15 cellular contexts compared by ENCODE assay signal in the genomic region with DNA sequence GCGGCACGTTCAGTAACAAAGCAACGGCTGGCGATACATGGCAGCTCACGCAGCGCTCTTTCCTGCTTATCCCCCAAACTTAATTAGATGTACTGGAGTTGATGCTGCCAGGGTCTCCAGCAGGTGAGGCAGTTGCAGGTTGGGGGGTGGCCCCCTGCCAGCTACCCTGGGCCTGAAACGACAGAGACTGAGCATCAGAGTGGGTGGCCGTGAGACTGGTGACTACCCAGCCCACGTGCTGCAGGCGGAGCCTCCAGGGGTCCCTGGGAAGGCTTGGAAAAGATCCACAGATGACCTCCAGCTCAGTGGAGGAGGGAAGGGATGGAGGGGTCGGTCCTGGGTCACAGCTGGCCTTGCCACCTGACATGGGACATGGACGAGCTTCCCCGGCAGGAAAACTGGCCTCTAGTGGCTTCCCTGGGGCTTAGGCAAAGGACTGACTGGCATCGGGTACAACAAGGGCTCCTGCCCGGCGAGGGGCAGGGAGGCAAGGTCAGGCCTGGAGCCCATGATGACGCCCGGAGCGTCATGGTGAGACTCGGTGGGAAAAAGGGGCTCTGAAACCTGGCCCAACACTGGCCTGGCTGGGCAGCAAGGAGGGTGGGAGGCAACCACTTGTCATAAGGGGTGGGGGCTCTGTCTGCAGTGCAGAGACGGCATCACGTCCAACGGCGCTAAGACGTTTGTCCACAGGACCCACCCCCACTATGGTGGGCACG. TPM values are rescaled to one million over a fixed set of nuclear protein-coding genes. Genes with fewer than 3 reads are reported as not detected.
DNase-seq lines count a peak whose midpoint lies in the region; ATAC-seq and TF ChIP-seq lines count a peak whose summit lies in the region.
"Had no signal": no experiment of that assay in that cellular context is flagged by ENCODE, and none has a peak within 500 bp of the region (broad histone marks: within the 10 kb centered on the region; RNA-seq: fewer than 3 reads in every experiment).

No MANE protein-coding gene starts in this region.

- no peak overlapping the region for H3K4me3 ChIP-seq in left ventricle myocardium inferior
- no peak overlapping the region for H3K4me3 ChIP-seq in naive thymus-derived CD4-positive, alpha-beta T cell (ENCODE audit: low read length)

- intact Hi-C loops in Right ventricle myocardium inferior (cut with DNase I) (no loop called here), left ventricle myocardium inferior (cut with micrococcal nuclease) (no loop called here)
- intact Hi-C loops in naive thymus-derived CD4-positive, alpha-beta T cell (cut with micrococcal nuclease), result loop anchor here in 1 of 2 donors (2.0 kb wide), 2 partner anchors 29 to 37 kb away; no protein-coding TSS in a partner anchor

- H3K9me3 ChIP-seq in left ventricle myocardium inferior (replicated peaks), result no peaks in the 10 kb centered on the region
- H3K9me3 ChIP-seq in naive thymus-derived CD4-positive, alpha-beta T cell (ENCODE audit: control insufficient read depth in 2 of 3, low read length in 3 of 3), result no peaks in the 10 kb centered on the region

- ATAC-seq in Right ventricle myocardium inferior, result peak; percentile 20
- ATAC-seq in activated T-helper 17 cell treated with anti-CD3 and anti-CD28 coated beads, Interleukin-2, amount 50 U/mL, for 72 hours (replicated peaks), result no peak
- ATAC-seq in naive thymus-derived CD4-positive, alpha-beta T cell, result no peak
- ATAC-seq in stimulated activated naive B cell treated with anti-CD40 and anti-IgM and Interleukin-4, amounts not matched to agents 10 μg/mL and 1 μg/mL and 100 μg/mL, for 72 hours (replicated peaks), result no peak
- ATAC-seq in activated CD8-positive, alpha-beta memory T cell treated with anti-CD3 and anti-CD28 coated beads, Interleukin-2, amount 10 ng/mL, durations not matched to agents 7 days and 5 days, result no peak

- no peaks in the 10 kb centered on the region for H3K27me3 ChIP-seq in left ventricle myocardium inferior (ENCODE audit: low read depth)
- no peaks in the 10 kb centered on the region for H3K27me3 ChIP-seq in naive thymus-derived CD4-positive, alpha-beta T cell (ENCODE audit: control insufficient read depth in 2 of 2, insufficient read depth in 2 of 2, low read length in 2 of 2)

- DNase-seq in Right ventricle myocardium inferior (ENCODE audit: missing footprints), result no peak
- DNase-seq in left ventricle myocardium inferior, result no peak
- DNase-seq in naive thymus-derived CD4-positive, alpha-beta T cell, result no peak
- DNase-seq in stimulated activated naive B cell treated with anti-CD40 and anti-IgM and Interleukin-4, amounts not matched to agents 10 μg/mL and 1 μg/mL and 100 μg/mL, for 72 hours, result no peak
- no peak for DNase-seq in activated CD8-positive, alpha-beta memory T cell treated with anti-CD3 and anti-CD28 coated beads, Interleukin-2, amount 10 ng/mL, durations not matched to agents 7 days and 5 days
- no peak for DNase-seq in HEK293T (ENCODE audit: extremely low spot score)
- DNase-seq: DND-41, NCI-H1417, NCI-H187, NCI-H2227 treated with DMSO at 0.1 percent for 48 hours, NCI-H510A treated with DMSO at 0.1 percent for 48 hours, NCI-H774, SHP77 treated with DMSO at 0.1 percent for 48 hours had no signal

- H3K9me3 Mint-ChIP-seq in activated T-helper 17 cell treated with anti-CD3 and anti-CD28 coated beads, Interleukin-2, amount 50 U/mL, for 72 hours, result no peaks in the 10 kb centered on the region
- no peaks in the 10 kb centered on the region for H3K9me3 Mint-ChIP-seq in naive thymus-derived CD4-positive, alpha-beta T cell
- no peaks in the 10 kb centered on the region for H3K9me3 Mint-ChIP-seq in stimulated activated naive B cell treated with anti-CD40 and anti-IgM and Interleukin-4, amounts not matched to agents 10 μg/mL and 1 μg/mL and 100 μg/mL, for 72 hours
- H3K9me3 Mint-ChIP-seq in activated CD8-positive, alpha-beta memory T cell treated with anti-CD3 and anti-CD28 coated beads, Interleukin-2, amount 10 ng/mL, durations not matched to agents 7 days and 5 days (ENCODE audit: low read depth), result no peaks in the 10 kb centered on the region
- H3K9me3 Mint-ChIP-seq: CD14-positive monocyte had no signal

- H3K36me3 Mint-ChIP-seq in activated T-helper 17 cell treated with anti-CD3 and anti-CD28 coated beads, Interleukin-2, amount 50 U/mL, for 72 hours (ENCODE audit: low read depth), result peaks cover 83% of the 10 kb centered on the region
- peaks cover 0 to 45% (median 10%) of the 10 kb centered on the region in 5 donors for H3K36me3 Mint-ChIP-seq in naive thymus-derived CD4-positive, alpha-beta T cell
- H3K36me3 Mint-ChIP-seq in stimulated activated naive B cell treated with anti-CD40 and anti-IgM and Interleukin-4, amounts not matched to agents 10 μg/mL and 1 μg/mL and 100 μg/mL, for 72 hours, result peaks cover 5 to 27% of the 10 kb centered on the region in 2 donors
- peaks cover 27% of the 10 kb centered on the region for H3K36me3 Mint-ChIP-seq in activated CD8-positive, alpha-beta memory T cell treated with anti-CD3 and anti-CD28 coated beads, Interleukin-2, amount 10 ng/mL, durations not matched to agents 7 days and 5 days
- H3K36me3 Mint-ChIP-seq: CD14-positive monocyte had no signal

- H3K27ac ChIP-seq in left ventricle myocardium inferior (replicated peaks), result no peak overlapping the region
- no peak overlapping the region for H3K27ac ChIP-seq in naive thymus-derived CD4-positive, alpha-beta T cell (ENCODE audit: low read depth, low read length)

- H3K4me3 Mint-ChIP-seq in activated T-helper 17 cell treated with anti-CD3 and anti-CD28 coated beads, Interleukin-2, amount 50 U/mL, for 72 hours, result no peak overlapping the region
- no peak overlapping the region for H3K4me3 Mint-ChIP-seq in naive thymus-derived CD4-positive, alpha-beta T cell
- H3K4me3 Mint-ChIP-seq in stimulated activated naive B cell treated with anti-CD40 and anti-IgM and Interleukin-4, amounts not matched to agents 10 μg/mL and 1 μg/mL and 100 μg/mL, for 72 hours, result no peak overlapping the region
- H3K4me3 Mint-ChIP-seq in activated CD8-positive, alpha-beta memory T cell treated with anti-CD3 and anti-CD28 coated beads, Interleukin-2, amount 10 ng/mL, durations not matched to agents 7 days and 5 days, result no peak overlapping the region
- H3K4me3 Mint-ChIP-seq: CD14-positive monocyte had no signal

- no peaks in the 10 kb centered on the region for H3K27me3 Mint-ChIP-seq in activated T-helper 17 cell treated with anti-CD3 and anti-CD28 coated beads, Interleukin-2, amount 50 U/mL, for 72 hours
- H3K27me3 Mint-ChIP-seq in naive thymus-derived CD4-positive, alpha-beta T cell, result no peaks in the 10 kb centered on the region
- no peaks in the 10 kb centered on the region for H3K27me3 Mint-ChIP-seq in stimulated activated naive B cell treated with anti-CD40 and anti-IgM and Interleukin-4, amounts not matched to agents 10 μg/mL and 1 μg/mL and 100 μg/mL, for 72 hours
- no peaks in the 10 kb centered on the region for H3K27me3 Mint-ChIP-seq in activated CD8-positive, alpha-beta memory T cell treated with anti-CD3 and anti-CD28 coated beads, Interleukin-2, amount 10 ng/mL, durations not matched to agents 7 days and 5 days

- peak overlapping the region; percentile 46 for H3K27ac Mint-ChIP-seq in activated T-helper 17 cell treated with anti-CD3 and anti-CD28 coated beads, Interleukin-2, amount 50 U/mL, for 72 hours
- peak overlapping the region in 7 of 9 donors; percentile 29 to 63 (median 48) for H3K27ac Mint-ChIP-seq in naive thymus-derived CD4-positive, alpha-beta T cell
- peak overlapping the region; percentile 82 for H3K27ac Mint-ChIP-seq in stimulated activated naive B cell treated with anti-CD40 and anti-IgM and Interleukin-4, amounts not matched to agents 10 μg/mL and 1 μg/mL and 100 μg/mL, for 72 hours
- no peak overlapping the region for H3K27ac Mint-ChIP-seq in activated CD8-positive, alpha-beta memory T cell treated with anti-CD3 and anti-CD28 coated beads, Interleukin-2, amount 10 ng/mL, durations not matched to agents 7 days and 5 days

- no peaks in the 10 kb centered on the region for H3K36me3 ChIP-seq in left ventricle myocardium inferior
- H3K36me3 ChIP-seq in naive thymus-derived CD4-positive, alpha-beta T cell (ENCODE audit: control insufficient read depth in 2 of 3, insufficient read depth in 3 of 3, low read length in 3 of 3), result peaks cover 0 to 19% (median 0%) of the 10 kb centered on the region in 3 experiments

- H3K4me1 ChIP-seq in left ventricle myocardium inferior, result no peaks in the 10 kb centered on the region
- H3K4me1 ChIP-seq in naive thymus-derived CD4-positive, alpha-beta T cell (ENCODE audit: control insufficient read depth in 2 of 2, insufficient read depth in 2 of 2, low read length in 2 of 2), result peaks cover 0 to 18% of the 10 kb centered on the region in 2 donors

- POLR2A ChIA-PET in naive thymus-derived CD4-positive, alpha-beta T cell (lab: Charles Lee), result interaction anchor here (0.5 to 0.9 kb wide), 4 partner anchors 21 to 158 kb away, joined by 3 to 5 read pairs (median 3); partner anchors contain the start of gene ZNF101
- POLR2A ChIA-PET in HEK293T (lab: Yijun Ruan, JAX), result no interaction called here

- CTCF ChIA-PET in naive thymus-derived CD4-positive, alpha-beta T cell (lab: Charles Lee), result interaction anchor here (1.8 kb wide), 1 partner anchor 82 kb away, joined by 8 read pairs; the partner anchor contains the start of gene GMIP
- CTCF ChIA-PET in activated CD8-positive, alpha-beta memory T cell treated with anti-CD3 and anti-CD28 coated beads, Interleukin-2, amount 10 ng/mL, durations not matched to agents 7 days and 5 days (lab: Charles Lee), result interaction anchor here (1.0 to 1.6 kb wide), 2 partner anchors 9 to 23 kb away, joined by 3 to 6 read pairs; no protein-coding TSS in a partner anchor
- CTCF ChIA-PET in HEK293T (lab: Yijun Ruan, JAX), result interaction anchor here (0.6 to 1.6 kb wide), 3 partner anchors 8 to 48 kb away, joined by 3 to 4 read pairs (median 4); no protein-coding TSS in a partner anchor

- H3K4me1 Mint-ChIP-seq in activated T-helper 17 cell treated with anti-CD3 and anti-CD28 coated beads, Interleukin-2, amount 50 U/mL, for 72 hours, result peaks cover 16% of the 10 kb centered on the region
- H3K4me1 Mint-ChIP-seq in naive thymus-derived CD4-positive, alpha-beta T cell, result peaks cover 20 to 40% (median 29%) of the 10 kb centered on the region in 7 donors
- peaks cover 0 to 6% of the 10 kb centered on the region in 2 donors for H3K4me1 Mint-ChIP-seq in stimulated activated naive B cell treated with anti-CD40 and anti-IgM and Interleukin-4, amounts not matched to agents 10 μg/mL and 1 μg/mL and 100 μg/mL, for 72 hours
- no peaks in the 10 kb centered on the region for H3K4me1 Mint-ChIP-seq in activated CD8-positive, alpha-beta memory T cell treated with anti-CD3 and anti-CD28 coated beads, Interleukin-2, amount 10 ng/mL, durations not matched to agents 7 days and 5 days

- TF ChIP-seq CTCF in left ventricle myocardium inferior (IDR thresholded peaks at IDR 0.05; ENCODE audit: borderline replicate concordance), result no peak

RNA-seq across cellular contexts. Expression of gene CILP2, which starts 24.0 kb away (rescaled TPM):
- total RNA-seq in Right ventricle myocardium inferior, result 0.30 TPM
- total RNA-seq in left ventricle myocardium inferior, result 0.08 TPM
- under 1 TPM; 0.26 to 0.97 TPM for total RNA-seq in activated T-helper 17 cell treated with anti-CD3 and anti-CD28 coated beads, Interleukin-2, amount 50 U/mL, for 72 hours
- total RNA-seq in naive thymus-derived CD4-positive, alpha-beta T cell, result under 1 TPM in 4 of 5 experiments, not detected in 1; 0.32 to 0.53 (median 0.49) TPM
- under 1 TPM; 0.27 to 0.69 TPM for polyA plus RNA-seq in naive thymus-derived CD4-positive, alpha-beta T cell
- total RNA-seq in activated CD8-positive, alpha-beta memory T cell treated with anti-CD3 and anti-CD28 coated beads, Interleukin-2, amount 10 ng/mL, durations not matched to agents 7 days and 5 days, result under 1 TPM; 0.12 to 0.15 TPM
- polyA plus RNA-seq: CD14-positive monocyte had no signal

RNA-seq across cellular contexts. Expression of gene YJEFN3, which starts 33.4 kb away (rescaled TPM):
- 6.5 TPM for total RNA-seq in Right ventricle myocardium inferior
- 7.8 TPM for total RNA-seq in left ventricle myocardium inferior
- total RNA-seq in activated T-helper 17 cell treated with anti-CD3 and anti-CD28 coated beads, Interleukin-2, amount 50 U/mL, for 72 hours, result 10 to 100 TPM in 1 of 2 donors, 1 to 10 TPM in 1; 6.7 to 10.3 TPM
- total RNA-seq in naive thymus-derived CD4-positive, alpha-beta T cell, result 10 to 100 TPM in 3 of 5 experiments, 1 to 10 TPM in 2; 3.3 to 18.2 (median 12.7) TPM
- polyA plus RNA-seq in naive thymus-derived CD4-positive, alpha-beta T cell, result under 1 TPM in 1 of 2 donors, not detected in 1; 0.68 TPM
- total RNA-seq in activated CD8-positive, alpha-beta memory T cell treated with anti-CD3 and anti-CD28 coated beads, Interleukin-2, amount 10 ng/mL, durations not matched to agents 7 days and 5 days, result 1 to 10 TPM; 7.4 to 9.9 TPM
- polyA plus RNA-seq: CD14-positive monocyte had no signal

RNA-seq across cellular contexts. Expression of gene NDUFA13, which starts 46.1 kb away (rescaled TPM):
- total RNA-seq in Right ventricle myocardium inferior (1,344 TPM), left ventricle myocardium inferior (1,029 TPM)
- 100 to 1,000 TPM; 276 to 397 TPM for total RNA-seq in activated T-helper 17 cell treated with anti-CD3 and anti-CD28 coated beads, Interleukin-2, amount 50 U/mL, for 72 hours
- 100 to 1,000 TPM; 172 to 362 (median 176) TPM for total RNA-seq in naive thymus-derived CD4-positive, alpha-beta T cell
- 100 to 1,000 TPM; 363 to 380 TPM for polyA plus RNA-seq in naive thymus-derived CD4-positive, alpha-beta T cell
- 100 to 1,000 TPM; 372 to 417 TPM for total RNA-seq in activated CD8-positive, alpha-beta memory T cell treated with anti-CD3 and anti-CD28 coated beads, Interleukin-2, amount 10 ng/mL, durations not matched to agents 7 days and 5 days

RNA-seq across cellular contexts. Expression of gene TSSK6, which starts 46.8 kb away (rescaled TPM):
- total RNA-seq in Right ventricle myocardium inferior (0.32 TPM), left ventricle myocardium inferior (0.77 TPM)
- 1 to 10 TPM; 4.1 to 4.5 TPM for total RNA-seq in activated T-helper 17 cell treated with anti-CD3 and anti-CD28 coated beads, Interleukin-2, amount 50 U/mL, for 72 hours
- 10 to 100 TPM in 1 of 5 experiments, 1 to 10 TPM in 4; 3.3 to 11.3 (median 5.2) TPM for total RNA-seq in naive thymus-derived CD4-positive, alpha-beta T cell
- polyA plus RNA-seq in naive thymus-derived CD4-positive, alpha-beta T cell, result 1 to 10 TPM; 1.4 to 4.2 TPM
- total RNA-seq in activated CD8-positive, alpha-beta memory T cell treated with anti-CD3 and anti-CD28 coated beads, Interleukin-2, amount 10 ng/mL, durations not matched to agents 7 days and 5 days, result 1 to 10 TPM; 4.2 to 6.3 TPM

RNA-seq across cellular contexts. Expression of gene PBX4, which starts 56.4 kb away (rescaled TPM):
- total RNA-seq in Right ventricle myocardium inferior, result not detected
- total RNA-seq in left ventricle myocardium inferior, result not detected
- total RNA-seq in activated T-helper 17 cell treated with anti-CD3 and anti-CD28 coated beads, Interleukin-2, amount 50 U/mL, for 72 hours, result 100 to 1,000 TPM in 1 of 2 donors, 10 to 100 TPM in 1; 63.9 to 101 TPM
- total RNA-seq in naive thymus-derived CD4-positive, alpha-beta T cell, result 10 to 100 TPM; 22.6 to 42.7 (median 42.0) TPM
- 1 to 10 TPM; 3.8 to 9.2 TPM for polyA plus RNA-seq in naive thymus-derived CD4-positive, alpha-beta T cell
- total RNA-seq in activated CD8-positive, alpha-beta memory T cell treated with anti-CD3 and anti-CD28 coated beads, Interleukin-2, amount 10 ng/mL, durations not matched to agents 7 days and 5 days, result 10 to 100 TPM; 39.9 to 62.3 TPM
- polyA plus RNA-seq: CD14-positive monocyte had no signal
